In the genomic region with DNA sequence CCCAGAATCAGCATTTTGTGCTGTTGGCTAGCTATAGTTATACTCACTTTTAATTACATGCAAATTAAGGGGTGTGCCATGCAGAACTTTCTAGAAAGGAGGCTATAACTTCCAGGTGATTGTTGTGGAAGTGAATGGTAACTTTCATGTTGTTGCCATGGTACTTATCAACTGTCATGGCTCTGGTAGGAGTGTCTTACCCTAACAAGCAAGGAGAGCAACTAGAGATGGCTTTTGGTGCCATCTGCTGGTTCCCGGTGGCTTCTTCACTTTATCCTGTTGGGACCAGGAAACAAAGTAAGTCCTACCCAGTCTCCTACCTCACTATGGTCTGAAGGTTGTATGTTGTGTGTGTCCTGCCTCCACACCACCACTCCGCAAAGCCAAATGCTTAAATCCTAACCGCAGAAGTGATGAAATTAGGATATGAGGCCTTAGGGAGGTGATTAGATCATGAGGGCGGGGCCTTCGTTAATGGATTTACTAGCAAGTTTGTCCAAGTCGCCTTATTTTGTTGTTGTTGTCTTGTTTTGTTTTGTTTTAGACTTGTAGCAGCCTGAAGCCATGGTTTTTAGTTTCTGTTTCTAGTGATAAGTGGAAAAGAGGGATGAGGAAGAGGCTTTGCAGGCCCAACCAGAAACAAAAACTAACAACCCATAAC, we compare ENCODE assay signal across 8 cellular contexts. TPM values are rescaled to one million over a fixed set of nuclear protein-coding genes. Genes with fewer than 3 reads are reported as not detected.
DNase-seq lines count a peak whose midpoint lies in the region; ATAC-seq, FAIRE-seq and TF ChIP-seq lines count a peak whose summit lies in the region.

No MANE protein-coding gene starts in this region.

- ATAC-seq in CD4-positive, alpha-beta T cell (ENCODE audit: poor library complexity): peak; percentile 32
- peak; percentile 25 for ATAC-seq in Right ventricle myocardium superior (ENCODE audit: poor library complexity)

- H3K27me3 ChIP-seq in CD4-positive, alpha-beta T cell (ENCODE audit: control insufficient read depth, insufficient read depth, low read length): no peaks in the 10 kb centered on the region

- H3K27ac Mint-ChIP-seq in CD4-positive, alpha-beta T cell: peak overlapping the region; percentile 90

- no peaks in the 10 kb centered on the region for H3K9me3 ChIP-seq in CD4-positive, alpha-beta T cell (ENCODE audit: control insufficient read depth, low read length)

- H3K27ac ChIP-seq in CD4-positive, alpha-beta T cell (ENCODE audit: low read depth, low read length): peak overlapping the region; percentile 56

- no peaks in the 10 kb centered on the region for H3K36me3 Mint-ChIP-seq in CD4-positive, alpha-beta T cell (ENCODE audit: low read depth)

- CTCF ChIA-PET in CD4-positive, alpha-beta T cell (lab: Charles Lee): interaction anchor here (0.6 to 1.9 kb wide), 5 partner anchors 27 to 591 kb away, joined by 3 to 8 read pairs (median 5); a partner anchor contains a TSS

- TF ChIP-seq CTCF in CD4-positive, alpha-beta T cell (IDR thresholded peaks at IDR 0.05): peak; percentile 82

- H3K27me3 Mint-ChIP-seq in CD4-positive, alpha-beta T cell: no peaks in the 10 kb centered on the region

- POLR2A ChIA-PET in CD4-positive, alpha-beta T cell (lab: Charles Lee): interaction anchor here (0.8 to 1.3 kb wide), 4 partner anchors 23 to 175 kb away, joined by 3 to 8 read pairs (median 5); a partner anchor contains a TSS

- intact Hi-C loops in CD4-positive, alpha-beta T cell (cut with DNase I, micrococcal nuclease): loop anchor here (1.0 to 10.0 kb wide), 14 partner anchors 23 to 961 kb away; a partner anchor contains a TSS
- intact Hi-C loops in Right ventricle myocardium superior (cut with DNase I): loop anchor here (2.0 to 10.0 kb wide), 4 partner anchors 169 to 654 kb away; a partner anchor contains a TSS
- intact Hi-C loops in posterior vena cava (cut with DNase I): loop anchor here in 1 of 2 donors (10.0 kb wide), 2 partner anchors 481 to 591 kb away; no protein-coding TSS in a partner anchor

- peak; percentile 72 to 85 (median 80) for DNase-seq in CD4-positive, alpha-beta T cell
- DNase-seq in H4 (ENCODE audit: low spot score): peak; percentile 85
- DNase-seq in NCI-H146 treated with DMSO at 0.1 percent for 48 hours (lab: John Stamatoyannopoulos, UW; ENCODE audit: unreplicated experiment): peak; percentile 56
- DNase-seq in SW480 (ENCODE audit: low spot score): peak; percentile 94
- DNase-seq in activated naive CD8-positive, alpha-beta T cell treated with anti-CD3 and anti-CD28 coated beads, Interleukin-2, amount 50 U/mL, for 16 hours (ENCODE audit: low read depth, low spot score): peak; percentile 59
- DNase-seq in Right ventricle myocardium superior: peak; percentile 86
- peak; percentile 88 for DNase-seq in posterior vena cava (ENCODE audit: low spot score)
- peak; percentile 47 for DNase-seq in urothelium cell line (ENCODE audit: low spot score)

- peaks cover 34% of the 10 kb centered on the region for H3K4me1 Mint-ChIP-seq in CD4-positive, alpha-beta T cell (ENCODE audit: low read depth)

- FAIRE-seq in urothelium cell line (lab: Jason Lieb, UNC): no peak

- H3K4me3 Mint-ChIP-seq in CD4-positive, alpha-beta T cell: peak overlapping the region; percentile 81

- H3K9me3 Mint-ChIP-seq in CD4-positive, alpha-beta T cell: no peaks in the 10 kb centered on the region

RNA-seq across cellular contexts. Expression of a gene that starts 22.6 kb away (rescaled TPM):
- total RNA-seq in CD4-positive, alpha-beta T cell: 10 to 100 TPM; 33.4 to 38.4 TPM
- total RNA-seq in H4 (2014; rRNA removed; shearing (Covaris generic)): 8.8 and 12.7 TPM in 2 replicates
- 10.0 TPM for total RNA-seq in Right ventricle myocardium superior
- 10 to 100 TPM; 18.5 to 19.0 TPM for total RNA-seq in posterior vena cava

RNA-seq across cellular contexts. Expression of a gene that starts 27.7 kb away (rescaled TPM):
- 1 to 10 TPM; 7.9 to 8.5 TPM for total RNA-seq in CD4-positive, alpha-beta T cell
- 3.4 and 4.0 TPM in 2 replicates for total RNA-seq in H4 (2014; rRNA removed; shearing (Covaris generic))
- 9.1 TPM for total RNA-seq in Right ventricle myocardium superior
- 10 to 100 TPM; 13.5 to 18.2 TPM for total RNA-seq in posterior vena cava

RNA-seq across cellular contexts. Expression of a gene that starts 31.5 kb away (rescaled TPM):
- 100 to 1,000 TPM; 163 to 165 TPM for total RNA-seq in CD4-positive, alpha-beta T cell
- total RNA-seq in H4 (2014; rRNA removed; shearing (Covaris generic)): 598 and 736 TPM in 2 replicates
- total RNA-seq in Right ventricle myocardium superior (595 TPM), posterior vena cava (100 to 1,000 TPM; 260 to 295 TPM)

RNA-seq across cellular contexts. Expression of a gene that starts 38.9 kb away (rescaled TPM):
- total RNA-seq in CD4-positive, alpha-beta T cell: 10 to 100 TPM; 33.2 to 35.3 TPM
- 73.2 and 94.3 TPM in 2 replicates for total RNA-seq in H4 (2014; rRNA removed; shearing (Covaris generic))
- total RNA-seq in Right ventricle myocardium superior: 92.5 TPM
- 10 to 100 TPM; 54.0 to 62.4 TPM for total RNA-seq in posterior vena cava

Comparison
In these comparisons a context has a peak if more than half of its experiments do, and no peak if none do; other contexts are left out.
1. Peak in every context shown above with its lines: DNase-seq, ATAC-seq and H3K27ac ChIP-seq.